Comparison of ENCODE assay signal across 10 cellular contexts in genomic region chr5:168126606-168127005, GRCh38.
"Had no signal": no experiment of that assay in that cellular context is flagged by ENCODE, and none has a peak within 500 bp of the region (broad histone marks: within the 10 kb centered on the region; RNA-seq: fewer than 3 reads in every experiment).

No MANE protein-coding gene starts in this region.

- H3K4me2 ChIP-seq: GM23338 had no signal

- DNase-seq: GM23248, GOT3, H7, H9, HCEC 1CT, HFFc6 had no signal

- H3K4me3 ChIP-seq: GM23248, GM23338, HAP-1 had no signal

- H3K27ac ChIP-seq: GM23248 had no signal

- H2AFZ ChIP-seq: GM23248, GM23338 had no signal

- ATAC-seq: GM23338, HCT116 had no signal

- H3K9me3 ChIP-seq: HAP-1 had no signal

- H3K4me3 Mint-ChIP-seq: GM23338, H9, HFFc6 had no signal

- FAIRE-seq: H54 had no signal

- H3K36me3 ChIP-seq: HAP-1 had no signal

- H3K27ac Mint-ChIP-seq: GM23338, H9, HFFc6 had no signal

- H3K9ac ChIP-seq: GM23248 had no signal

- H3K9me3 Mint-ChIP-seq: GM23338, H9, HFFc6 had no signal
